ENCODE assay signal across 15 cellular contexts in the genomic region with DNA sequence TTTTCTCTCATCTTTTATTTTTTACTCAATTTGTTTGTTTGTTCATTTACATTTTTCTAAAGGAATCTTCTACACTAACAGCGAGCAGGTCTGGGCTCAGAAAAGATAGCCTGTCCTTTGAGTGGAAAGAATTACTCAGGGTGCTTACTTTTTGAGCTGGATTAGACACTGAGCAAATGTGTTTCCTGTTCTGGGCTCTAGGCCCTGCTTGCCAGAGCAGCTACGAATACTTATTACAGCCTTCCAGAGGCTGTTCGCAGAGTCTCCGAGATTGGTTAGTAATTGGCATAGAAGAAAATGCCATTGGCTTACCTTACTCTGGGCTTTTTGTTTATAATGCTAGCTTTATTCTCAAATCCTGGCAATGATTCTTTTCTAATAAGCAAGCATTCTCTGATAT.
"Had no signal": no experiment of that assay in that cellular context is flagged by ENCODE, and none has a peak within 500 bp of the region (broad histone marks: within the 10 kb centered on the region; RNA-seq: fewer than 3 reads in every experiment).

No MANE protein-coding gene starts in this region.

- H3K4me3 Mint-ChIP-seq: activated CD4-positive, alpha-beta memory T cell treated with anti-CD3 and anti-CD28 coated beads for 36 hours; activated T-helper 1 cell treated with anti-CD3 and anti-CD28 coated beads, Interleukin-12 subunit alpha, Interleukin-12 subunit beta, Interleukin-2, Interleukin-4 antibody, amounts not matched to agents 30 ng/mL and 10 ng/mL and 1 ng/mL, durations not matched to agents 14 hours and 24 hours and 36 hours; naive thymus-derived CD8-positive, alpha-beta T cell; stimulated activated memory B cell treated with anti-CD40 and anti-IgM and Interleukin-4, amounts not matched to agents 10 μg/mL and 1 μg/mL and 100 μg/mL, for 72 hours had no signal

- H3K4me3 ChIP-seq: esophagus muscularis mucosa, mucosa of descending colon, right atrium auricular region, upper lobe of left lung had no signal

- H3K36me3 Mint-ChIP-seq: activated CD4-positive, alpha-beta memory T cell treated with anti-CD3 and anti-CD28 coated beads for 36 hours; naive thymus-derived CD8-positive, alpha-beta T cell; stimulated activated memory B cell treated with anti-CD40 and anti-IgM and Interleukin-4, amounts not matched to agents 10 μg/mL and 1 μg/mL and 100 μg/mL, for 72 hours had no signal

- ATAC-seq: mucosa of descending colon; naive thymus-derived CD8-positive, alpha-beta T cell had no signal

- DNase-seq: activated CD4-positive, alpha-beta memory T cell treated with anti-CD3 and anti-CD28 coated beads for 36 hours; activated CD4-positive, alpha-beta T cell treated with anti-CD3 and anti-CD28 coated beads for 1 hour; activated CD8-positive, alpha-beta memory T cell treated with anti-CD3 and anti-CD28 coated beads, Interleukin-2, amount 50 U/mL, for 4 hours; activated naive CD4-positive, alpha-beta T cell treated with Interleukin-2 at 50 U/mL for 16 hours; left cardiac atrium; mammary epithelial cell; mucosa of descending colon; naive thymus-derived CD8-positive, alpha-beta T cell; small intestine; T-helper 2 cell; upper lobe of left lung had no signal

- H3K27ac ChIP-seq: esophagus muscularis mucosa, right atrium auricular region had no signal

- H3K27ac Mint-ChIP-seq: activated CD4-positive, alpha-beta memory T cell treated with anti-CD3 and anti-CD28 coated beads for 36 hours; activated T-helper 1 cell treated with anti-CD3 and anti-CD28 coated beads, Interleukin-12 subunit alpha, Interleukin-12 subunit beta, Interleukin-2, Interleukin-4 antibody, amounts not matched to agents 30 ng/mL and 10 ng/mL and 1 ng/mL, durations not matched to agents 14 hours and 24 hours and 36 hours; naive thymus-derived CD8-positive, alpha-beta T cell; stimulated activated memory B cell treated with anti-CD40 and anti-IgM and Interleukin-4, amounts not matched to agents 10 μg/mL and 1 μg/mL and 100 μg/mL, for 72 hours had no signal

- H3K9me3 Mint-ChIP-seq: activated CD4-positive, alpha-beta memory T cell treated with anti-CD3 and anti-CD28 coated beads for 36 hours; activated T-helper 1 cell treated with anti-CD3 and anti-CD28 coated beads, Interleukin-12 subunit alpha, Interleukin-12 subunit beta, Interleukin-2, Interleukin-4 antibody, amounts not matched to agents 30 ng/mL and 10 ng/mL and 1 ng/mL, durations not matched to agents 14 hours and 24 hours and 36 hours; naive thymus-derived CD8-positive, alpha-beta T cell; stimulated activated memory B cell treated with anti-CD40 and anti-IgM and Interleukin-4, amounts not matched to agents 10 μg/mL and 1 μg/mL and 100 μg/mL, for 72 hours had no signal

- H3K27me3 ChIP-seq: esophagus muscularis mucosa, right atrium auricular region, upper lobe of left lung had no signal

- H3K4me1 ChIP-seq: esophagus muscularis mucosa, right atrium auricular region had no signal
